Comparison of ENCODE assay signal across 9 cellular contexts in the genomic region with DNA sequence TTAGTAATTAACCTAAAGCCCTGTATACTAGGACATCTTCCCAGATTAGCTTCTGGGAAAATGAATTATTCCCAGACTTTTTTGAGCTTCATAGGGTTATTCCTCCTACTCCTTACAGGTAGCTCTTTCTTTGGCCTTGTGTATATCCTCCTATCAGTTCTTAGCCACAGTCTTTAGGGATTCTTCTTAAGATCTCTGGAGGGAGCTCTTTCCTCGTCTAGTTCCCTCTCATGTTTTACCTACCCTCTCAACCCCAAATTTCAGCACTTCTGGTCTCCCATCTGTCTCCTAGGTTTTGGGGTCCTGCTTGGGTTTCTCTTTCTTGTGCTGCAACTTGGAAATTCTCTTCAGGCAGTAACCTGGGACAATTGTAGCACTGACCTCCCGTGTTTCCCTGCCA. TPM values are rescaled to one million over a fixed set of nuclear protein-coding genes. Genes with fewer than 3 reads are reported as not detected.
A peak's percentile ranks its signal among the peaks of the same experiment; 100 is the strongest.
DNase-seq lines count a peak whose midpoint lies in the region; ATAC-seq, FAIRE-seq and TF ChIP-seq lines count a peak whose summit lies in the region.
"Had no signal": no experiment of that assay in that cellular context is flagged by ENCODE, and none has a peak within 500 bp of the region (broad histone marks: within the 10 kb centered on the region; RNA-seq: fewer than 3 reads in every experiment).

No MANE protein-coding gene starts in this region.

- TF ChIP-seq EP300 in Ishikawa (IDR thresholded peaks at IDR 0.05; ENCODE audit: borderline replicate concordance) (no peak), ovary (IDR thresholded peaks at IDR 0.05) (no peak)

- H3K9me3 ChIP-seq in BE2C (no peaks in the 10 kb centered on the region), ovary (no peaks in the 10 kb centered on the region)

- peak; percentile 69 for ATAC-seq in GM19035 (IDR thresholded peaks at IDR 0.05; ENCODE audit: unreplicated experiment)

- intact Hi-C loops in ovary (cut with DNase I): no loop called here
- intact Hi-C loops in activated CD4-positive, alpha-beta T cell treated with anti-CD3 and anti-CD28 coated beads, Interleukin-2, amount 10 ng/mL, durations not matched to agents 24 days and 14 days (cut with micrococcal nuclease): no loop called here

- TF ChIP-seq POLR2A in ovary (IDR thresholded peaks at IDR 0.05): no peak

- H3K36me3 ChIP-seq in BE2C (no peaks in the 10 kb centered on the region), ovary (no peaks in the 10 kb centered on the region)

- H3K4me3 ChIP-seq in BE2C (ENCODE audit: low read depth, low read length): no peak overlapping the region
- no peak overlapping the region for H3K4me3 ChIP-seq in ovary

- no peak overlapping the region for H3K27ac ChIP-seq in ovary

- no peak overlapping the region for H3K27ac Mint-ChIP-seq in activated CD4-positive, alpha-beta T cell treated with anti-CD3 and anti-CD28 coated beads, Interleukin-2, amount 10 ng/mL, durations not matched to agents 7 days and 5 days
- H3K27ac Mint-ChIP-seq in activated CD4-positive, alpha-beta T cell treated with anti-CD3 and anti-CD28 coated beads, Interleukin-2, amount 10 ng/mL, durations not matched to agents 24 days and 14 days: no peak overlapping the region

- H3K4me1 ChIP-seq in BE2C (no peaks in the 10 kb centered on the region), ovary (ENCODE audit: insufficient read depth) (no peaks in the 10 kb centered on the region)

- peak; percentile 50 for TF ChIP-seq RAD21 in Ishikawa (IDR thresholded peaks at IDR 0.05; ENCODE audit: low read depth)

- H3K27me3 Mint-ChIP-seq in activated CD4-positive, alpha-beta T cell treated with anti-CD3 and anti-CD28 coated beads, Interleukin-2, amount 10 ng/mL, durations not matched to agents 7 days and 5 days: no peaks in the 10 kb centered on the region
- H3K27me3 Mint-ChIP-seq in activated CD4-positive, alpha-beta T cell treated with anti-CD3 and anti-CD28 coated beads, Interleukin-2, amount 10 ng/mL, durations not matched to agents 24 days and 14 days: no peaks in the 10 kb centered on the region

- CTCF ChIA-PET in activated CD4-positive, alpha-beta T cell treated with anti-CD3 and anti-CD28 coated beads, Interleukin-2, amount 10 ng/mL, durations not matched to agents 7 days and 5 days (lab: Charles Lee): no interaction called here

- FAIRE-seq in HTR-8/SVneo (lab: Jason Lieb, UNC): no peak

- WGBS in ovary, 3 donors: 25 to 60% (median 41%) methylated on average over 2 of the region's 2 CpGs

- H3K9me3 Mint-ChIP-seq in activated CD4-positive, alpha-beta T cell treated with anti-CD3 and anti-CD28 coated beads, Interleukin-2, amount 10 ng/mL, durations not matched to agents 7 days and 5 days: no peaks in the 10 kb centered on the region
- H3K9me3 Mint-ChIP-seq in activated CD4-positive, alpha-beta T cell treated with anti-CD3 and anti-CD28 coated beads, Interleukin-2, amount 10 ng/mL, durations not matched to agents 24 days and 14 days: no peaks in the 10 kb centered on the region

- H3K27me3 ChIP-seq in BE2C (no peaks in the 10 kb centered on the region), ovary (no peaks in the 10 kb centered on the region)

- no peaks in the 10 kb centered on the region for H3K36me3 Mint-ChIP-seq in activated CD4-positive, alpha-beta T cell treated with anti-CD3 and anti-CD28 coated beads, Interleukin-2, amount 10 ng/mL, durations not matched to agents 7 days and 5 days (ENCODE audit: low read depth)
- H3K36me3 Mint-ChIP-seq in activated CD4-positive, alpha-beta T cell treated with anti-CD3 and anti-CD28 coated beads, Interleukin-2, amount 10 ng/mL, durations not matched to agents 24 days and 14 days (ENCODE audit: low read depth): no peaks in the 10 kb centered on the region

- DNase-seq in BE2C (no peak), astrocyte of the hippocampus (ENCODE audit: low read depth, low spot score) (peak; percentile 1), HTR-8/SVneo (ENCODE audit: insufficient read length, low spot score) (no peak), ovary (no peak)
- DNase-seq in activated CD4-positive, alpha-beta T cell treated with anti-CD3 and anti-CD28 coated beads, Interleukin-2, amount 10 ng/mL, durations not matched to agents 7 days and 5 days: no peak
- DNase-seq in activated CD4-positive, alpha-beta T cell treated with anti-CD3 and anti-CD28 coated beads, Interleukin-2, amount 10 ng/mL, durations not matched to agents 24 days and 14 days: no peak
- DNase-seq: NCI-H2227 treated with DMSO at 0.1 percent for 48 hours had no signal

- no peak overlapping the region for H3K4me3 Mint-ChIP-seq in activated CD4-positive, alpha-beta T cell treated with anti-CD3 and anti-CD28 coated beads, Interleukin-2, amount 10 ng/mL, durations not matched to agents 7 days and 5 days
- no peak overlapping the region for H3K4me3 Mint-ChIP-seq in activated CD4-positive, alpha-beta T cell treated with anti-CD3 and anti-CD28 coated beads, Interleukin-2, amount 10 ng/mL, durations not matched to agents 24 days and 14 days

- peak; percentile 59 for TF ChIP-seq CTCF in BE2C (IDR thresholded peaks at IDR 0.05; ENCODE audit: low read depth, low read length)
- TF ChIP-seq CTCF in ovary (IDR thresholded peaks at IDR 0.05): no peak

- no peaks in the 10 kb centered on the region for H3K4me1 Mint-ChIP-seq in activated CD4-positive, alpha-beta T cell treated with anti-CD3 and anti-CD28 coated beads, Interleukin-2, amount 10 ng/mL, durations not matched to agents 7 days and 5 days
- no peaks in the 10 kb centered on the region for H3K4me1 Mint-ChIP-seq in activated CD4-positive, alpha-beta T cell treated with anti-CD3 and anti-CD28 coated beads, Interleukin-2, amount 10 ng/mL, durations not matched to agents 24 days and 14 days

- POLR2A ChIA-PET in activated CD4-positive, alpha-beta T cell treated with anti-CD3 and anti-CD28 coated beads, Interleukin-2, amount 10 ng/mL, durations not matched to agents 7 days and 5 days (lab: Charles Lee): no interaction called here

TF ChIP-seq in Ishikawa, 13 proteins besides CTCF, POLR2A, EP300 and RAD21:
- TF ChIP-seq EGR1 (IDR thresholded peaks at IDR 0.05): no peak
- TF ChIP-seq FOXM1 (IDR thresholded peaks at IDR 0.05; ENCODE audit: borderline replicate concordance, low read depth): no peak
- TF ChIP-seq TEAD4 (IDR thresholded peaks at IDR 0.05): no peak
- no peak for TF ChIP-seq CREB1 (IDR thresholded peaks at IDR 0.05; ENCODE audit: low read depth)
- TF ChIP-seq, protein P1, sequence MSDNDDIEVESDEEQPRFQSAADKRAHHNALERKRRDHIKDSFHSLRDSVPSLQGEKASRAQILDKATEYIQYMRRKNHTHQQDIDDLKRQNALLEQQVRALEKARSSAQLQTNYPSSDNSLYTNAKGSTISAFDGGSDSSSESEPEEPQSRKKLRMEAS (IDR thresholded peaks at IDR 0.05): no peak
- TF ChIP-seq TAF1 (IDR thresholded peaks at IDR 0.05; ENCODE audit: low read depth): no peak
- no peak for TF ChIP-seq ZBTB7A (IDR thresholded peaks at IDR 0.05; ENCODE audit: low read depth)
- TF ChIP-seq, protein P2, sequence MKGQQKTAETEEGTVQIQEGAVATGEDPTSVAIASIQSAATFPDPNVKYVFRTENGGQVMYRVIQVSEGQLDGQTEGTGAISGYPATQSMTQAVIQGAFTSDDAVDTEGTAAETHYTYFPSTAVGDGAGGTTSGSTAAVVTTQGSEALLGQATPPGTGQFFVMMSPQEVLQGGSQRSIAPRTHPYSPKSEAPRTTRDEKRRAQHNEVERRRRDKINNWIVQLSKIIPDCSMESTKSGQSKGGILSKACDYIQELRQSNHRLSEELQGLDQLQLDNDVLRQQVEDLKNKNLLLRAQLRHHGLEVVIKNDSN (IDR thresholded peaks at IDR 0.05): no peak
- TF ChIP-seq CEBPB (IDR thresholded peaks at IDR 0.05): no peak
- no peak for TF ChIP-seq NFIC (IDR thresholded peaks at IDR 0.05)
- TF ChIP-seq TCF12 (IDR thresholded peaks at IDR 0.05; ENCODE audit: low read depth): no peak
- TF ChIP-seq YY1 (IDR thresholded peaks at IDR 0.05; ENCODE audit: low read depth): no peak
- TF ChIP-seq, protein P3, sequence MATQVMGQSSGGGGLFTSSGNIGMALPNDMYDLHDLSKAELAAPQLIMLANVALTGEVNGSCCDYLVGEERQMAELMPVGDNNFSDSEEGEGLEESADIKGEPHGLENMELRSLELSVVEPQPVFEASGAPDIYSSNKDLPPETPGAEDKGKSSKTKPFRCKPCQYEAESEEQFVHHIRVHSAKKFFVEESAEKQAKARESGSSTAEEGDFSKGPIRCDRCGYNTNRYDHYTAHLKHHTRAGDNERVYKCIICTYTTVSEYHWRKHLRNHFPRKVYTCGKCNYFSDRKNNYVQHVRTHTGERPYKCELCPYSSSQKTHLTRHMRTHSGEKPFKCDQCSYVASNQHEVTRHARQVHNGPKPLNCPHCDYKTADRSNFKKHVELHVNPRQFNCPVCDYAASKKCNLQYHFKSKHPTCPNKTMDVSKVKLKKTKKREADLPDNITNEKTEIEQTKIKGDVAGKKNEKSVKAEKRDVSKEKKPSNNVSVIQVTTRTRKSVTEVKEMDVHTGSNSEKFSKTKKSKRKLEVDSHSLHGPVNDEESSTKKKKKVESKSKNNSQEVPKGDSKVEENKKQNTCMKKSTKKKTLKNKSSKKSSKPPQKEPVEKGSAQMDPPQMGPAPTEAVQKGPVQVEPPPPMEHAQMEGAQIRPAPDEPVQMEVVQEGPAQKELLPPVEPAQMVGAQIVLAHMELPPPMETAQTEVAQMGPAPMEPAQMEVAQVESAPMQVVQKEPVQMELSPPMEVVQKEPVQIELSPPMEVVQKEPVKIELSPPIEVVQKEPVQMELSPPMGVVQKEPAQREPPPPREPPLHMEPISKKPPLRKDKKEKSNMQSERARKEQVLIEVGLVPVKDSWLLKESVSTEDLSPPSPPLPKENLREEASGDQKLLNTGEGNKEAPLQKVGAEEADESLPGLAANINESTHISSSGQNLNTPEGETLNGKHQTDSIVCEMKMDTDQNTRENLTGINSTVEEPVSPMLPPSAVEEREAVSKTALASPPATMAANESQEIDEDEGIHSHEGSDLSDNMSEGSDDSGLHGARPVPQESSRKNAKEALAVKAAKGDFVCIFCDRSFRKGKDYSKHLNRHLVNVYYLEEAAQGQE (IDR thresholded peaks at IDR 0.05; ENCODE audit: low read depth): no peak

RNA-seq across cellular contexts. Expression of a gene that starts 46.4 kb away (rescaled TPM):
- polyA plus RNA-seq in BE2C (2012; ENCODE audit: insufficient read depth, insufficient read length, low read depth): 12.9 TPM
- 10 to 100 TPM in 3 of 7 donors, 1 to 10 TPM in 4; 4.6 to 13.8 (median 9.9) TPM for total RNA-seq in ovary
- 10 to 100 TPM in 1 of 2 donors, 1 to 10 TPM in 1; 9.3 to 15.5 TPM for polyA plus RNA-seq in ovary
- total RNA-seq in activated CD4-positive, alpha-beta T cell treated with anti-CD3 and anti-CD28 coated beads, Interleukin-2, amount 10 ng/mL, durations not matched to agents 7 days and 5 days: 10 to 100 TPM; 10.2 to 11.5 TPM
- 7.1 and 7.3 TPM in 2 replicates for total RNA-seq in activated CD4-positive, alpha-beta T cell treated with anti-CD3 and anti-CD28 coated beads, Interleukin-2, amount 10 ng/mL, durations not matched to agents 24 days and 14 days
